11 cellular contexts compared by ENCODE assay signal in genomic region chr9:994005-994404, GRCh38. TPM values are rescaled to one million over a fixed set of nuclear protein-coding genes. Genes with fewer than 3 reads are reported as not detected.
DNase-seq lines count a peak whose midpoint lies in the region; ATAC-seq, FAIRE-seq and TF ChIP-seq lines count a peak whose summit lies in the region.
"Had no signal": no experiment of that assay in that cellular context is flagged by ENCODE, and none has a peak within 500 bp of the region (broad histone marks: within the 10 kb centered on the region; RNA-seq: fewer than 3 reads in every experiment).

No MANE protein-coding gene starts in this region.

- FAIRE-seq in GM12878 (lab: Jason Lieb, UNC) = no peak

- no peak for TF ChIP-seq RAD21 in GM12878 (IDR thresholded peaks at IDR 0.05; ENCODE audit: insufficient read depth, low read depth, low read length)

- in situ Hi-C loops in GM12878 (cut with MboI) = no loop called here

- no TSS peak for BruUV-seq in GM12878 (replicated peaks; lab: Mats Ljungman, UMichigan)

- H3K79me2 ChIP-seq in GM12878 (ENCODE audit: control insufficient read depth, insufficient read depth, low read length) = no peaks in the 10 kb centered on the region

- POLR2A ChIA-PET in GM12878 (lab: Charles Lee) = no interaction called here

- intact Hi-C loops in GM12878 (cut with micrococcal nuclease; ENCODE audit: unreplicated experiment) = loop anchor here (1.0 kb wide), 1 partner anchor 100 kb away; no protein-coding TSS in a partner anchor
- intact Hi-C loops in aorta (cut with DNase I) = loop anchor here in 1 of 2 donors (10.0 kb wide), 1 partner anchor 229 kb away; no protein-coding TSS in a partner anchor
- intact Hi-C loops in left colon (cut with DNase I, micrococcal nuclease) = no loop called here

- RAD21 ChIA-PET in GM12878 (lab: Charles Lee; ENCODE audit: unreplicated experiment) = no interaction called here

- 4% methylated on average over 4 of the region's 4 CpGs for whole genome bisulfite sequencing in GM12878 (ENCODE audit: insufficient coverage, insufficient replicate concordance, low lambda C conversion rate, missing lambda C conversion rate)
- WGBS in aorta, 2 donors = 80 to 87% methylated on average over 4 of the region's 4 CpGs

- no peak for TF ChIP-seq POLR2A in GM12878 (IDR thresholded peaks at IDR 0.05; ENCODE audit: low read depth, low read length)

- SMC1A ChIA-PET in GM12878 (lab: Charles Lee; ENCODE audit: uncharacterized antibody, unreplicated experiment) = interaction anchor here (0.8 kb wide), 1 partner anchor 93 kb away, joined by 3 read pairs; no protein-coding TSS in a partner anchor

- 0 out of 4 replicates have a peak, but pooled peaks cover 0 to 2% of the 10 kb centered on the region in 2 experiments for H3K27me3 ChIP-seq in GM12878 (replicated peaks in 1 of 2; ENCODE audit: control insufficient read depth in 2 of 2, insufficient read depth in 2 of 2, low read length in 1 of 2)
- no peaks in the 10 kb centered on the region for H3K27me3 ChIP-seq in aorta (ENCODE audit: control insufficient read depth in 1 of 2, insufficient read depth in 2 of 2, low read length in 1 of 2)

- H3K36me3 ChIP-seq in GM12878 (ENCODE audit: control insufficient read depth in 2 of 2, insufficient read depth in 2 of 2, low read length in 1 of 2) = no peaks in the 10 kb centered on the region
- H3K36me3 ChIP-seq in aorta (ENCODE audit: control insufficient read depth in 1 of 2, insufficient read depth in 2 of 2, low read length in 1 of 2) = no peaks in the 10 kb centered on the region

- TF ChIP-seq CTCF in GM12878 (IDR thresholded peaks at IDR 0.05 in 2 of 3, conservative IDR thresholded peaks at IDR 0.05 in 1 of 3; ENCODE audit: control insufficient read depth in 2 of 3, extremely low read depth in 1 of 3, insufficient read depth in 1 of 3, low read depth in 3 of 3, low read length in 3 of 3) = no peak

- H3K4me3 ChIP-seq in GM12878 = no peak overlapping the region
- no peak overlapping the region for H3K4me3 ChIP-seq in aorta (ENCODE audit: low read length in 2 of 2)
- H3K4me3 ChIP-seq: PC-9 had no signal

- H3K9ac ChIP-seq in GM12878 (ENCODE audit: control insufficient read depth, insufficient read depth, low read length) = no peak overlapping the region

- H3K4me1 ChIP-seq in GM12878 (ENCODE audit: control insufficient read depth, insufficient read depth, low read length) = peaks cover 6% of the 10 kb centered on the region
- no peaks in the 10 kb centered on the region for H3K4me1 ChIP-seq in aorta (ENCODE audit: control insufficient read depth in 1 of 2, insufficient read depth in 2 of 2, low read length in 2 of 2)

- H3K27ac ChIP-seq in GM12878 (ENCODE audit: control insufficient read depth, insufficient read depth) (no peak overlapping the region), aorta (ENCODE audit: low read depth in 1 of 2, low read length in 2 of 2) (no peak overlapping the region)
- H3K27ac ChIP-seq: PC-9 had no signal

- no peak for TF ChIP-seq EP300 in GM12878 (IDR thresholded peaks at IDR 0.05; ENCODE audit: borderline replicate concordance in 1 of 2, control insufficient read depth in 1 of 2, low read depth in 2 of 2, low read length in 2 of 2)

- H3K9me3 ChIP-seq in GM12878 (replicated peaks; ENCODE audit: control insufficient read depth, insufficient read depth, low read length) (no peaks in the 10 kb centered on the region; the same call in 2 of the 3 replicates), aorta (ENCODE audit: control insufficient read depth, low read length) (no peaks in the 10 kb centered on the region)

- no peaks in the 10 kb centered on the region for H4K20me1 ChIP-seq in GM12878 (ENCODE audit: control insufficient read depth, insufficient read depth)

- ATAC-seq in GM18861 (IDR thresholded peaks at IDR 0.05; ENCODE audit: unreplicated experiment) = peak; percentile 57
- ATAC-seq in GM21526 (IDR thresholded peaks at IDR 0.05; ENCODE audit: low FRiP score, unreplicated experiment) = peak; percentile 85
- ATAC-seq in HG03520 (IDR thresholded peaks at IDR 0.05; ENCODE audit: unreplicated experiment) = peak; percentile 69
- peak; percentile 81 for ATAC-seq in GM12878
- ATAC-seq in aorta (ENCODE audit: low FRiP score) = no peak
- ATAC-seq in HG02642 (IDR thresholded peaks at IDR 0.05; ENCODE audit: poor library complexity, unreplicated experiment) = no peak
- no peak for ATAC-seq in left colon

- peak overlapping the region; percentile 34 for H2AFZ ChIP-seq in GM12878 (ENCODE audit: control insufficient read depth, low read depth, low read length)
- H2AFZ ChIP-seq: PC-9 had no signal

- DNase-seq in GM12878 (ENCODE audit: low read depth, low spot score) = no peak
- no peak for DNase-seq in hypothalamus (lab: John Stamatoyannopoulos, UW)
- no peak for DNase-seq in aorta
- DNase-seq in left colon = no peak
- DNase-seq: COR-L47; PC-9; stimulated activated CD4-positive, alpha-beta T cell treated with anti-CD3 and anti-CD28 coated beads, Interleukin-4, amount 100 ng/mL, for 4 hours had no signal

- CTCF ChIA-PET in GM12878 (lab: Yijun Ruan, JAX) = interaction anchor here (2.4 to 4.3 kb wide), 2 partner anchors 10 to 101 kb away, joined by 12 to 54 read pairs; no protein-coding TSS in a partner anchor

- peak overlapping the region; percentile 33; the same call in 1 of the 2 replicates for H3K4me2 ChIP-seq in GM12878 (ENCODE audit: control insufficient read depth, insufficient read depth)
- H3K4me2 ChIP-seq: PC-9 had no signal

TF ChIP-seq in GM12878, 131 proteins besides CTCF, POLR2A, EP300 and RAD21 (continues in another document):
- TF ChIP-seq, protein P1, sequence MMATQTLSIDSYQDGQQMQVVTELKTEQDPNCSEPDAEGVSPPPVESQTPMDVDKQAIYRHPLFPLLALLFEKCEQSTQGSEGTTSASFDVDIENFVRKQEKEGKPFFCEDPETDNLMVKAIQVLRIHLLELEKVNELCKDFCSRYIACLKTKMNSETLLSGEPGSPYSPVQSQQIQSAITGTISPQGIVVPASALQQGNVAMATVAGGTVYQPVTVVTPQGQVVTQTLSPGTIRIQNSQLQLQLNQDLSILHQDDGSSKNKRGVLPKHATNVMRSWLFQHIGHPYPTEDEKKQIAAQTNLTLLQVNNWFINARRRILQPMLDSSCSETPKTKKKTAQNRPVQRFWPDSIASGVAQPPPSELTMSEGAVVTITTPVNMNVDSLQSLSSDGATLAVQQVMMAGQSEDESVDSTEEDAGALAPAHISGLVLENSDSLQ (IDR thresholded peaks at IDR 0.05) = peak; percentile 76

RNA-seq across cellular contexts. Expression of gene DMRT3, which starts 17.6 kb away (rescaled TPM):
- not detected in 2 replicates for total RNA-seq in GM12878 (2013; cell fraction: nucleolus; rRNA removed)
- 0.06 TPM in 1 of 2 replicates, not detected in the other for total RNA-seq in GM12878 (2014; rRNA removed)
- total RNA-seq in GM12878 (2014; rRNA removed; fragmentation: Illumina TruSeq; extraction: Trizol) = not detected in 2 replicates
- total RNA-seq in GM12878 (2021) = not detected in 2 replicates
- not detected for polyA plus RNA-seq in GM12878 (2011; ENCODE audit: low read depth)
- not detected in 2 replicates for polyA plus RNA-seq in GM12878 (2011; rRNA removed)
- polyA plus RNA-seq in GM12878 (2011; cell fraction: cytosol; rRNA removed) = 0.04 TPM in 1 of 2 replicates, not detected in the other
- polyA plus RNA-seq in GM12878 (2011; cell fraction: nucleus; rRNA removed) = not detected in 2 replicates
- polyA plus RNA-seq in GM12878 (2012) = not detected in 2 replicates
- polyA plus RNA-seq in GM12878 (2014; fragmentation: Illumina TruSeq; extraction: Trizol) = not detected in 2 replicates
- polyA plus RNA-seq in GM12878 (2014; fragmentation: Nextera tagmentation; extraction: Ambion mirVana) = under 1 TPM in 1 of 2 experiments, not detected in 1; 0.11 TPM
- 0.03 TPM in 1 of 2 replicates, not detected in the other for polyA plus RNA-seq in GM12878 (2014; rRNA removed)
- polyA plus RNA-seq in GM12878 (2016; fragmentation: Nextera tagmentation; extraction: Ambion mirVana) = not detected
- polyA minus RNA-seq in GM12878 (2011; rRNA and poly(A)+ RNA removed) = not detected in 2 replicates
- polyA minus RNA-seq in GM12878 (2011; cell fraction: cytosol; rRNA and poly(A)+ RNA removed) = not detected in 2 replicates
- polyA minus RNA-seq in GM12878 (2011; cell fraction: nucleus; rRNA and poly(A)+ RNA removed) = not detected in 2 replicates
- 1 to 10 TPM in 1 of 2 donors, under 1 TPM in 1; 0.26 to 1.2 TPM for total RNA-seq in aorta
- not detected for polyA plus RNA-seq in aorta
- total RNA-seq in left colon = not detected
- total RNA-seq: PC-9 had no signal

RNA-seq across cellular contexts. Expression of gene DMRT2, which starts 56.2 kb away (rescaled TPM):
- total RNA-seq in GM12878 (2013; cell fraction: nucleolus; rRNA removed) = 0.51 and 0.92 TPM in 2 replicates
- total RNA-seq in GM12878 (2014; rRNA removed) (0.65 and 1.1 TPM in 2 replicates), GM12878 (2014; rRNA removed; fragmentation: Illumina TruSeq; extraction: Trizol) (0.55 and 0.63 TPM in 2 replicates), GM12878 (2021) (0.82 and 1.0 TPM in 2 replicates), aorta (under 1 TPM in 1 of 2 donors, not detected in 1; 0.69 TPM), left colon (1 to 10 TPM; 3.6 to 8.1 TPM)
- polyA plus RNA-seq in GM12878 (2011; ENCODE audit: low read depth) = not detected
- polyA plus RNA-seq in GM12878 (2011; rRNA removed) (43.1 and 50.2 TPM in 2 replicates), GM12878 (2014; fragmentation: Illumina TruSeq; extraction: Trizol) (0.57 and 0.82 TPM in 2 replicates), GM12878 (2014; fragmentation: Nextera tagmentation; extraction: Ambion mirVana) (under 1 TPM; 0.08 to 0.18 TPM), GM12878 (2014; rRNA removed) (0.69 and 0.96 TPM in 2 replicates), GM12878 (2016; fragmentation: Nextera tagmentation; extraction: Ambion mirVana) (under 1 TPM; 0.09 to 0.70 TPM), aorta (under 1 TPM in 1 of 2 donors, not detected in 1; 0.75 TPM)
- 56.3 and 59.9 TPM in 2 replicates for polyA plus RNA-seq in GM12878 (2011; cell fraction: cytosol; rRNA removed)
- 64.5 and 78.7 TPM in 2 replicates for polyA plus RNA-seq in GM12878 (2011; cell fraction: nucleus; rRNA removed)
- polyA plus RNA-seq in GM12878 (2012) = not detected in 2 replicates
- 50.6 and 74.6 TPM in 2 replicates for polyA minus RNA-seq in GM12878 (2011; rRNA and poly(A)+ RNA removed)
- polyA minus RNA-seq in GM12878 (2011; cell fraction: cytosol; rRNA and poly(A)+ RNA removed) = 19.9 and 24.5 TPM in 2 replicates
- polyA minus RNA-seq in GM12878 (2011; cell fraction: nucleus; rRNA and poly(A)+ RNA removed) = 54.0 and 96.1 TPM in 2 replicates
- total RNA-seq: PC-9 had no signal

Comparison
In these comparisons a context has a peak if more than half of its experiments do, and no peak if none do; other contexts are left out.
1. ATAC-seq: peak in GM18861 (single experiment), GM21526 (single experiment), HG03520 (single experiment) and GM12878 (single experiment); none in aorta (single experiment), HG02642 (single experiment) and left colon (single experiment).